28 cellular contexts compared by ENCODE assay signal in genomic region chr4:4974727-4975126, GRCh38. TPM values are rescaled to one million over a fixed set of nuclear protein-coding genes. Genes with fewer than 3 reads are reported as not detected.
"Had no signal": no experiment of that assay in that cellular context is flagged by ENCODE, and none has a peak within 500 bp of the region (broad histone marks: within the 10 kb centered on the region; RNA-seq: fewer than 3 reads in every experiment).

No MANE protein-coding gene starts in this region.

- H3K4me1 ChIP-seq: gastroesophageal sphincter, heart right ventricle had no signal

- H3K9me3 ChIP-seq: gastroesophageal sphincter had no signal

- H3K36me3 ChIP-seq: brain microvascular endothelial cell, gastroesophageal sphincter, heart right ventricle had no signal

- H3K4me3 ChIP-seq: coronary artery, dorsolateral prefrontal cortex, gastroesophageal sphincter, heart right ventricle had no signal

- H3K27ac ChIP-seq: brain microvascular endothelial cell, coronary artery, dorsolateral prefrontal cortex, foreskin keratinocyte, gastroesophageal sphincter, heart right ventricle had no signal

- FAIRE-seq: astrocyte, bronchial epithelial cell had no signal

- DNase-seq: activated CD4-positive, alpha-beta T cell treated with anti-CD3 and anti-CD28 coated beads for 36 hours; activated CD4-positive, alpha-beta T cell treated with anti-CD3 and anti-CD28 coated beads, Interleukin-2, amount 50 U/mL, for 1 hour; activated CD4-positive, alpha-beta T cell treated with anti-CD3 and anti-CD28 coated beads, Interleukin-2, amount 50 U/mL, for 48 hours; activated CD4-positive, CD25-positive, alpha-beta regulatory T cell; activated CD4-positive, CD25-positive, alpha-beta regulatory T cell treated with anti-CD3 and anti-CD28 coated beads, Interleukin-2, amount 50 U/mL, for 72 hours; activated CD8-positive, alpha-beta memory T cell treated with anti-CD3 and anti-CD28 coated beads for 24 hours; activated CD8-positive, alpha-beta T cell treated with anti-CD3 and anti-CD28 coated beads for 36 hours; activated effector memory CD4-positive, alpha-beta T cell treated with Interleukin-2 at 50 U/mL for 16 hours; activated gamma-delta T cell treated with Interleukin-2 at 50 U/mL for 16 hours; activated naive CD4-positive, alpha-beta T cell treated with anti-CD3 and anti-CD28 coated beads, Interleukin-2, amount 50 U/mL, for 16 hours; activated naive CD4-positive, alpha-beta T cell treated with Interleukin-2 at 50 U/mL for 16 hours; activated T-cell treated with anti-CD3 and anti-CD28 coated beads, Interleukin-2, amount 50 U/mL, for 4 hours; amniotic stem cell; anterior cingulate cortex; brain microvascular endothelial cell; dorsolateral prefrontal cortex; effector memory CD4-positive, alpha-beta T cell; endodermal cell; foreskin keratinocyte; heart right ventricle; T-helper 2 cell had no signal

- H3K27me3 ChIP-seq: brain microvascular endothelial cell, foreskin keratinocyte, gastroesophageal sphincter had no signal

RNA-seq across cellular contexts. Expression of gene CYTL1, which starts 44.5 kb away (rescaled TPM):
- total RNA-seq: activated CD4-positive, alpha-beta T cell treated with anti-CD3 and anti-CD28 coated beads for 36 hours; activated CD8-positive, alpha-beta T cell treated with anti-CD3 and anti-CD28 coated beads for 36 hours; activated T-cell treated with anti-CD3 and anti-CD28 coated beads, Interleukin-2, amount 50 U/mL, for 4 hours; activated T-helper 17 cell treated with anti-CD3 and anti-CD28 coated beads, Interleukin-2, amount 50 U/mL, for 72 hours; bronchial epithelial cell; cardiac septum; T-helper 1 cell treated with Interleukin-12 subunit alpha and Interleukin-12 subunit beta and Interleukin-4 antibody, amounts not matched to agents 30 ng/mL and 1 ng/mL, for 36 hours had no signal
